In the genomic region with DNA sequence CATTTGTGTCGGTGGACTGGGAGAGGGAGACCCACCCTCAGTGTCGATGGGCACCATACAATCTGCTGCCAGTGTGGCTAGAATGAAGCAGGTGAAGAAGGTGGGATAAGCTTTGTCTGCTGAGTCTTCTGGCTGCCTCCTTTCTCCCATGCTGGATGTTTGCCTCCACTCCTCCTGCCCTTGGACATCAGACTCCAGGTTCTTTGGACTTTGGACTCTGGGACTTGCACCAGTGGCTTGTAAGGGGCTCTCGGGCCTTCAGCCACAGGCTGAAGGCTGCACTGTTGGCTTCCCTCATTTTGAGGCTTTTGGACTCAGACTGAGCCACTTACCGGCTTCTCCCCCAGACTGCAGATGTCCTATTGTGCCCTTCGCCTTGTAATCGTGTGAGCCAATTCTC, we compare ENCODE assay signal across 8 cellular contexts.
"Had no signal": no experiment of that assay in that cellular context is flagged by ENCODE, and none has a peak within 500 bp of the region (broad histone marks: within the 10 kb centered on the region; RNA-seq: fewer than 3 reads in every experiment).

No MANE protein-coding gene starts in this region.

- H3K4me3 ChIP-seq: K562 had no signal

- H3K36me3 Mint-ChIP-seq: IgD-negative memory B cell had no signal

- H3K9ac ChIP-seq: KMS-11 had no signal

- ATAC-seq: K562 had no signal

- H3K4me2 ChIP-seq: KMS-11 had no signal

- H3K27me3 Mint-ChIP-seq: IgD-negative memory B cell had no signal

- H3K27ac ChIP-seq: HL-60, KMS-11 had no signal

- H3K27ac Mint-ChIP-seq: IgD-negative memory B cell had no signal

- H3K4me3 Mint-ChIP-seq: IgD-negative memory B cell had no signal

- H3K9me3 Mint-ChIP-seq: IgD-negative memory B cell had no signal

- FAIRE-seq: HTR-8/SVneo, K562 had no signal

- DNase-seq: IMR-90, KBM-7, KG1 had no signal
